In the genomic region with DNA sequence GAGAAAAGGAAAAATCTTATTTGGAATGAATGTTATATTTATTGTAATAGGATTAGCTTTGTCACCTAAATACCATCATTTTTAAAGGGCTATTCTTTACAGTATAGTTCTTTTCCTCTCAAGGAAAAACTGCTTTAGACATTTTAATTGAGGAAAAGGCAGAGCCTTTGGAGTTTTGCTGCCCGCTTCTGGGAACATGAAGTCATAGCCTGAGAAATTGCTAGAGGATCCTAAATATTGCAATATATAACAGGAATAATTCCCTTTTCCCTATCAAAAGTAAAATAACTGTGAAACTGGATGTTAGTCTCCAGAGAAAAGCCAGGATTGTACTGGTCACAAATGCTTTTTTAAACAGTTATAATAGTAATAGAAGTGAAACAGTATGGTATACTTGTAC, we compare ENCODE assay signal across 7 cellular contexts. TPM values are rescaled to one million over a fixed set of nuclear protein-coding genes. Genes with fewer than 3 reads are reported as not detected.
A peak's percentile ranks its signal among the peaks of the same experiment; 100 is the strongest.
DNase-seq lines count a peak whose midpoint lies in the region; ATAC-seq and TF ChIP-seq lines count a peak whose summit lies in the region.
"Not testable (repeated sequence)": the region's sequence is repeated elsewhere in the genome, so short reads cannot be mapped to it uniquely, and the experiment has no call there.

No MANE protein-coding gene starts in this region.

- RAD21 ChIA-PET in HCT116 (lab: Charles Lee; ENCODE audit: low non-redundant PET in 1 of 2, low total read pairs in 2 of 2, uncharacterized antibody in 2 of 2, unreplicated experiment in 2 of 2): not testable (repeated sequence)

- not testable (repeated sequence) for H3K9me2 ChIP-seq in HCT116 (ENCODE audit: insufficient read depth); OCI-LY1 (ENCODE audit: low read depth, low read length)

- peaks cover 22% of the 10 kb centered on the region for H3K4me1 ChIP-seq in CD8-positive, alpha-beta T cell (ENCODE audit: insufficient read depth, low read length)
- not testable (repeated sequence) for H3K4me1 ChIP-seq in HCT116 (ENCODE audit: control insufficient read depth in 1 of 2, insufficient read depth in 2 of 2, low read length in 2 of 2); neutrophil (ENCODE audit: control insufficient read depth in 1 of 2, insufficient read depth in 1 of 2, low read depth in 1 of 2, low read length in 1 of 2)
- H3K4me1 ChIP-seq in OCI-LY1 (ENCODE audit: insufficient read depth, low read length, severe bottlenecking): peaks cover 20% of the 10 kb centered on the region
- peaks cover 3 to 16% of the 10 kb centered on the region in 2 donors for H3K4me1 ChIP-seq in ascending aorta

- POLR2A ChIA-PET in CD8-positive, alpha-beta T cell (lab: Charles Lee); HCT116 (lab: Charles Lee): not testable (repeated sequence)

- H3K79me2 ChIP-seq in HCT116 (ENCODE audit: insufficient read depth, low read length); OCI-LY1 (ENCODE audit: insufficient read depth, low read length): not testable (repeated sequence)

- not testable (repeated sequence) for BruUV-seq in HCT116 (replicated peaks; lab: Mats Ljungman, UMichigan)

- not testable (repeated sequence) for ATAC-seq in CD8-positive, alpha-beta T cell
- ATAC-seq in HCT116: peak; percentile 60

- not testable (repeated sequence) for H3K27me3 Mint-ChIP-seq in CD8-positive, alpha-beta T cell (ENCODE audit: low read depth)

- not testable (repeated sequence) for H4K20me1 ChIP-seq in HCT116 (ENCODE audit: insufficient read depth); OCI-LY1 (ENCODE audit: insufficient read depth, low read length)

- H3K9me3 Mint-ChIP-seq in CD8-positive, alpha-beta T cell: not testable (repeated sequence)

- H3K36me3 Mint-ChIP-seq in CD8-positive, alpha-beta T cell: not testable (repeated sequence)

- not testable (repeated sequence) for H3K27ac Mint-ChIP-seq in CD8-positive, alpha-beta T cell

- DNase-seq in CD8-positive, alpha-beta T cell; HCT116 (ENCODE audit: low read depth, low spot score); ascending aorta (ENCODE audit: low spot score in 2 of 2); epithelial cell of esophagus (ENCODE audit: low read depth): not testable (repeated sequence)
- peak; percentile 17 for DNase-seq in kidney tubule cell (ENCODE audit: low spot score)

- not testable (repeated sequence) for H3K4me3 ChIP-seq in CD8-positive, alpha-beta T cell (ENCODE audit: low read depth, low read length); HCT116 (replicated peaks in 1 of 2; ENCODE audit: low read depth in 1 of 2, low read length in 2 of 2); OCI-LY1 (ENCODE audit: low read depth, low read length, poor library complexity, severe bottlenecking); ascending aorta; epithelial cell of esophagus (ENCODE audit: low read length); neutrophil (ENCODE audit: low read depth in 1 of 2, low read length in 1 of 2)

- TF ChIP-seq RAD21 in HCT116 (IDR thresholded peaks at IDR 0.05; ENCODE audit: low read depth): peak; percentile 35

- H3K36me3 ChIP-seq in CD8-positive, alpha-beta T cell (ENCODE audit: insufficient read depth, low read length); HCT116 (ENCODE audit: control insufficient read depth in 1 of 2, insufficient read depth in 2 of 2, low read length in 2 of 2); OCI-LY1 (ENCODE audit: insufficient read depth, low read length); ascending aorta; neutrophil: not testable (repeated sequence)

- TF ChIP-seq CTCF in CD8-positive, alpha-beta T cell (IDR thresholded peaks at IDR 0.05): peak; percentile 26
- TF ChIP-seq CTCF in HCT116 (IDR thresholded peaks at IDR 0.05 in 2 of 3, conservative IDR thresholded peaks at IDR 0.05 in 1 of 3; ENCODE audit: borderline replicate concordance in 1 of 3, insufficient read depth in 1 of 3, low read depth in 2 of 3, low read length in 2 of 3) (0 out of 6 replicates have a peak, but pooled peaks of 2 of the 3 experiments have one; percentile 9 to 13), OCI-LY1 (IDR thresholded peaks at IDR 0.05; ENCODE audit: low read length) (peak; percentile 32), ascending aorta (IDR thresholded peaks at IDR 0.05) (peak in 2 of 3 experiments; percentile 30 to 34), epithelial cell of esophagus (IDR thresholded peaks at IDR 0.05; ENCODE audit: insufficient read depth, low read depth, low read length, missing control alignments) (peak; percentile 32), neutrophil (IDR thresholded peaks at IDR 0.05) (peak; percentile 28)

- not testable (repeated sequence) for H2AFZ ChIP-seq in HCT116 (ENCODE audit: low read depth, low read length, poor library complexity, severe bottlenecking); OCI-LY1 (ENCODE audit: low read length)

- not testable (repeated sequence) for TF ChIP-seq POLR2A in HCT116 (IDR thresholded peaks at IDR 0.05; ENCODE audit: borderline replicate concordance, extremely low read depth, insufficient read depth, insufficient read length)

- not testable (repeated sequence) for H3K9ac ChIP-seq in HCT116 (ENCODE audit: low read length); OCI-LY1 (ENCODE audit: low read length)

- not testable (repeated sequence) for H3K27me3 ChIP-seq in CD8-positive, alpha-beta T cell (ENCODE audit: insufficient read depth, low read length); HCT116 (ENCODE audit: insufficient read depth, low read length); OCI-LY1 (ENCODE audit: insufficient read depth, low read length); ascending aorta; neutrophil

- not testable (repeated sequence) for H3K27ac ChIP-seq in CD8-positive, alpha-beta T cell (ENCODE audit: low read depth, low read length); HCT116 (ENCODE audit: low read depth, low read length); OCI-LY1 (ENCODE audit: low read depth, low read length, poor library complexity, severe bottlenecking); ascending aorta; neutrophil

- intact Hi-C loops in CD8-positive, alpha-beta T cell (cut with DNase I, micrococcal nuclease): loop anchor here in 1 of 2 experiments (10.0 kb wide), 2 partner anchors 201 to 341 kb away; no protein-coding TSS in a partner anchor
- intact Hi-C loops in HCT116 (cut with micrococcal nuclease) (loop anchor here (10.0 kb wide), 1 partner anchor 271 kb away; no protein-coding TSS in a partner anchor), ascending aorta (cut with DNase I) (loop anchor here (5.0 kb wide), 1 partner anchor 274 kb away; no protein-coding TSS in a partner anchor)

- not testable (repeated sequence) for H3K4me2 ChIP-seq in HCT116 (ENCODE audit: low read length); OCI-LY1 (ENCODE audit: low read length)

- not testable (repeated sequence) for H3F3A ChIP-seq in OCI-LY1 (ENCODE audit: insufficient read depth, low read length)

- H3K9me3 ChIP-seq in CD8-positive, alpha-beta T cell (ENCODE audit: low read length); HCT116 (ENCODE audit: control insufficient read depth in 1 of 2, insufficient read depth in 1 of 2, low read depth in 1 of 2, low read length in 2 of 2); OCI-LY1 (ENCODE audit: low read length); ascending aorta; neutrophil: not testable (repeated sequence)

- CTCF ChIA-PET in CD8-positive, alpha-beta T cell (lab: Charles Lee); HCT116 (lab: Charles Lee): not testable (repeated sequence)

- peaks cover 22% of the 10 kb centered on the region for H3K4me1 Mint-ChIP-seq in CD8-positive, alpha-beta T cell (ENCODE audit: low read depth)

- H3K4me3 Mint-ChIP-seq in CD8-positive, alpha-beta T cell: not testable (repeated sequence)

RNA-seq across cellular contexts. Expression of gene SEC22B, which starts 30.5 kb away (rescaled TPM):
- 10 to 100 TPM; 22.0 to 23.4 TPM for total RNA-seq in CD8-positive, alpha-beta T cell
- total RNA-seq in HCT116 (2021; ENCODE audit: unreplicated experiment): 14.2 TPM
- 6.1 and 7.1 TPM in 2 replicates for polyA plus RNA-seq in HCT116 (2012)
- 16.8 TPM for total RNA-seq in ascending aorta
